8 cellular contexts compared by ENCODE assay signal in genomic region chr3:188262913-188263683, GRCh38.
A peak's percentile ranks its signal among the peaks of the same experiment; 100 is the strongest.
DNase-seq lines count a peak whose midpoint lies in the region; ATAC-seq and TF ChIP-seq lines count a peak whose summit lies in the region.
"Had no signal": no experiment of that assay in that cellular context is flagged by ENCODE, and none has a peak within 500 bp of the region (broad histone marks: within the 10 kb centered on the region; RNA-seq: fewer than 3 reads in every experiment).

No MANE protein-coding gene starts in this region.

- intact Hi-C loops in activated CD8-positive, alpha-beta T cell treated with anti-CD3 and anti-CD28 coated beads for 36 hours (cut with micrococcal nuclease): no loop called here

- peaks cover 2% of the 10 kb centered on the region for H3K36me3 Mint-ChIP-seq in central memory CD8-positive, alpha-beta T cell (ENCODE audit: insufficient read depth)
- H3K36me3 Mint-ChIP-seq in activated CD8-positive, alpha-beta T cell treated with anti-CD3 and anti-CD28 coated beads for 36 hours (ENCODE audit: low read depth): no peaks in the 10 kb centered on the region

- POLR2A ChIA-PET in activated CD8-positive, alpha-beta T cell treated with anti-CD3 and anti-CD28 coated beads for 36 hours (lab: Charles Lee): interaction anchor here (1.5 kb wide), 1 partner anchor 10 kb away, joined by 4 read pairs; no protein-coding TSS in a partner anchor

- H3K9me3 Mint-ChIP-seq in central memory CD8-positive, alpha-beta T cell: no peaks in the 10 kb centered on the region
- no peaks in the 10 kb centered on the region for H3K9me3 Mint-ChIP-seq in activated CD8-positive, alpha-beta T cell treated with anti-CD3 and anti-CD28 coated beads for 36 hours
- H3K9me3 Mint-ChIP-seq: stimulated activated naive CD8-positive, alpha-beta T cell treated with anti-CD3 and anti-CD28 coated beads, Interleukin-15, Interleukin-2, amounts not matched to agents 100 ng/mL and 50 ng/mL, for 24 hours had no signal

- H3K27ac ChIP-seq in layer of hippocampus (ENCODE audit: low read depth, low read length) (peak overlapping the region; percentile 56), thoracic aorta (peak overlapping the region; percentile 96 to 99)

- H3K4me1 Mint-ChIP-seq in central memory CD8-positive, alpha-beta T cell: peaks cover 14% of the 10 kb centered on the region
- peaks cover 2% of the 10 kb centered on the region for H3K4me1 Mint-ChIP-seq in activated CD8-positive, alpha-beta T cell treated with anti-CD3 and anti-CD28 coated beads for 36 hours (ENCODE audit: low read depth)

- ATAC-seq in central memory CD8-positive, alpha-beta T cell (replicated peaks; ENCODE audit: extremely low read depth, poor library complexity, severe bottlenecking): no peak
- ATAC-seq in thoracic aorta (ENCODE audit: insufficient number of reproducible peaks, low FRiP score, low read depth) (peak; percentile 71), HG03045 (IDR thresholded peaks at IDR 0.05; ENCODE audit: unreplicated experiment) (no peak)
- ATAC-seq in activated CD8-positive, alpha-beta T cell treated with anti-CD3 and anti-CD28 coated beads for 36 hours: no peak

- H3K36me3 ChIP-seq in thoracic aorta: no peaks in the 10 kb centered on the region

- peaks cover 64 to 97% of the 10 kb centered on the region in 2 donors for H3K4me1 ChIP-seq in thoracic aorta (ENCODE audit: control insufficient read depth in 1 of 2, low read depth in 2 of 2)

- H3K4me3 ChIP-seq in thoracic aorta: peak overlapping the region; percentile 8

- H3K27me3 Mint-ChIP-seq in central memory CD8-positive, alpha-beta T cell: no peaks in the 10 kb centered on the region
- no peaks in the 10 kb centered on the region for H3K27me3 Mint-ChIP-seq in activated CD8-positive, alpha-beta T cell treated with anti-CD3 and anti-CD28 coated beads for 36 hours
- H3K27me3 Mint-ChIP-seq: stimulated activated naive CD8-positive, alpha-beta T cell treated with anti-CD3 and anti-CD28 coated beads, Interleukin-15, Interleukin-2, amounts not matched to agents 100 ng/mL and 50 ng/mL, for 24 hours had no signal

- H3K27me3 ChIP-seq in layer of hippocampus (ENCODE audit: control insufficient read depth, insufficient read depth, low read length): no peaks in the 10 kb centered on the region
- no peaks in the 10 kb centered on the region for H3K27me3 ChIP-seq in thoracic aorta (replicated peaks; ENCODE audit: insufficient read depth)

- CTCF ChIA-PET in activated CD8-positive, alpha-beta T cell treated with anti-CD3 and anti-CD28 coated beads for 36 hours (lab: Charles Lee): interaction anchor here (0.7 to 1.3 kb wide), 2 partner anchors 178 to 522 kb away, joined by 3 read pairs; no protein-coding TSS in a partner anchor

- no peaks in the 10 kb centered on the region for H3K9me3 ChIP-seq in thoracic aorta

- DNase-seq in LHCN-M2 (ENCODE audit: low read depth): peak; percentile 94
- no peak for DNase-seq in central memory CD8-positive, alpha-beta T cell (ENCODE audit: low spot score in 2 of 2)
- DNase-seq in thoracic aorta (ENCODE audit: low spot score): peak; percentile 62
- DNase-seq in activated CD8-positive, alpha-beta T cell treated with anti-CD3 and anti-CD28 coated beads for 36 hours: no peak
- DNase-seq in SK-N-DZ (ENCODE audit: low spot score): no peak

- peak overlapping the region; percentile 58 for H3K27ac Mint-ChIP-seq in central memory CD8-positive, alpha-beta T cell (ENCODE audit: low read depth)
- no peak overlapping the region for H3K27ac Mint-ChIP-seq in activated CD8-positive, alpha-beta T cell treated with anti-CD3 and anti-CD28 coated beads for 36 hours
- H3K27ac Mint-ChIP-seq: stimulated activated naive CD8-positive, alpha-beta T cell treated with anti-CD3 and anti-CD28 coated beads, Interleukin-15, Interleukin-2, amounts not matched to agents 100 ng/mL and 50 ng/mL, for 24 hours had no signal

- TF ChIP-seq CTCF in thoracic aorta (IDR thresholded peaks at IDR 0.05): peak; percentile 11
- no peak for TF ChIP-seq CTCF in activated CD8-positive, alpha-beta T cell treated with anti-CD3 and anti-CD28 coated beads for 36 hours (IDR thresholded peaks at IDR 0.05)

- H3K4me3 Mint-ChIP-seq in central memory CD8-positive, alpha-beta T cell: no peak overlapping the region
- H3K4me3 Mint-ChIP-seq in activated CD8-positive, alpha-beta T cell treated with anti-CD3 and anti-CD28 coated beads for 36 hours: no peak overlapping the region
- H3K4me3 Mint-ChIP-seq: stimulated activated naive CD8-positive, alpha-beta T cell treated with anti-CD3 and anti-CD28 coated beads, Interleukin-15, Interleukin-2, amounts not matched to agents 100 ng/mL and 50 ng/mL, for 24 hours had no signal

Comparison
In these comparisons a context has a peak if more than half of its experiments do, and no peak if none do; other contexts are left out.
1. DNase-seq: peak in LHCN-M2 (single experiment) and thoracic aorta (single experiment); none in central memory CD8-positive, alpha-beta T cell (0 of 2), activated CD8-positive, alpha-beta T cell treated with anti-CD3 and anti-CD28 coated beads for 36 hours (single experiment) and SK-N-DZ (single experiment).